In genomic region chr17:63740464-63741181, GRCh38 we compare ENCODE assay signal across 7 cellular contexts. TPM values are rescaled to one million over a fixed set of nuclear protein-coding genes. Genes with fewer than 3 reads are reported as not detected.
DNase-seq lines count a peak whose midpoint lies in the region; FAIRE-seq lines count a peak whose summit lies in the region.

No MANE protein-coding gene starts in this region.

- peak overlapping the region; percentile 87 for H3K9ac ChIP-seq in HUES48 (ENCODE audit: low read depth, low read length)
- peak overlapping the region; percentile 85 for H3K9ac ChIP-seq in iPS-18a (ENCODE audit: low read length)

- no peaks in the 10 kb centered on the region for H3K27me3 ChIP-seq in HUES48 (ENCODE audit: control insufficient read depth, insufficient read depth, low read length)
- no peaks in the 10 kb centered on the region for H3K27me3 ChIP-seq in iPS-18a (ENCODE audit: control insufficient read depth, insufficient read depth, low read length)
- no peaks in the 10 kb centered on the region for H3K27me3 ChIP-seq in small intestine (ENCODE audit: control insufficient read depth in 2 of 2, insufficient read depth in 2 of 2, low read length in 2 of 2)

- H3K36me3 ChIP-seq in HUES48 (ENCODE audit: control insufficient read depth, insufficient read depth, low read length) = peaks cover 4% of the 10 kb centered on the region
- H3K36me3 ChIP-seq in iPS-18a (ENCODE audit: control insufficient read depth, low read depth, low read length) = peaks cover 3% of the 10 kb centered on the region
- peaks cover under 1 to 2% of the 10 kb centered on the region in 2 donors for H3K36me3 ChIP-seq in small intestine (ENCODE audit: control insufficient read depth in 2 of 2, insufficient read depth in 2 of 2, low read length in 2 of 2)

- FAIRE-seq in small intestine (lab: Jason Lieb, UNC) = no peak

- H3K9me3 ChIP-seq in HUES48 (ENCODE audit: control insufficient read depth, insufficient read depth, low read length) (no peaks in the 10 kb centered on the region), iPS-18a (ENCODE audit: control insufficient read depth, low read depth, low read length) (no peaks in the 10 kb centered on the region), small intestine (ENCODE audit: control insufficient read depth, low read depth) (no peaks in the 10 kb centered on the region)

- H3K4me1 ChIP-seq in HUES48 (ENCODE audit: control insufficient read depth, insufficient read depth, low read length) (peaks cover 11% of the 10 kb centered on the region; the same call in 1 of the 2 replicates), iPS-18a (ENCODE audit: control insufficient read depth, low read depth, low read length) (peaks cover 7% of the 10 kb centered on the region), small intestine (ENCODE audit: control insufficient read depth in 2 of 2, insufficient read depth in 1 of 2, low read depth in 1 of 2, low read length in 1 of 2) (peaks cover 0 to 3% of the 10 kb centered on the region in 2 donors)

- peak; percentile 34 for DNase-seq in G401 (ENCODE audit: low spot score)
- DNase-seq in small intestine = peak; percentile 56
- DNase-seq in cerebellar nuclear complex (lab: John Stamatoyannopoulos, UW) = no peak
- no peak for DNase-seq in stimulated activated CD4-positive, alpha-beta T cell treated with anti-CD3 and anti-CD28 coated beads, Interleukin-2, amount 100 ng/mL, for 24 hours

- in situ Hi-C loops in G401 (cut with HindIII; ENCODE audit: low sequenced_read_pairs) = no loop called here

- H3K4me3 ChIP-seq in HUES48 (ENCODE audit: low read depth, low read length) = peak overlapping the region; percentile 93
- peak overlapping the region; percentile 65 for H3K4me3 ChIP-seq in iPS-18a (ENCODE audit: low read length)
- H3K4me3 ChIP-seq in small intestine (ENCODE audit: low read depth in 1 of 2, low read length in 2 of 2) = peak overlapping the region; percentile 73 to 95

- H3K27ac ChIP-seq in HUES48 (ENCODE audit: low read depth, low read length) (peak overlapping the region; percentile 97), adipose tissue (ENCODE audit: low read depth, low read length) (peak overlapping the region; percentile 30), iPS-18a (ENCODE audit: low read length) (peak overlapping the region; percentile 3), small intestine (ENCODE audit: low read depth in 1 of 2, low read length in 1 of 2) (peak overlapping the region; percentile 95 to 96)

- WGBS in adipose tissue, 3 donors = 25 to 39% (median 35%) methylated on average over 12 of the region's 12 CpGs
- WGBS in small intestine, 3 donors = 13 to 26% (median 15%) methylated on average over 12 of the region's 12 CpGs

RNA-seq across cellular contexts. Expression of gene STRADA, which starts 1.0 kb away (rescaled TPM):
- 15.3 and 26.8 TPM in 2 replicates for total RNA-seq in G401 (2014; rRNA removed; shearing (Covaris generic))
- polyA plus RNA-seq in adipose tissue (10 to 100 TPM; 10.7 to 17.5 (median 16.6) TPM), small intestine (10 to 100 TPM in 2 of 3 donors, 1 to 10 TPM in 1; 8.1 to 15.0 (median 11.5) TPM)

RNA-seq across cellular contexts. Expression of gene CCDC47, which starts 32.8 kb away (rescaled TPM):
- 32.4 and 52.8 TPM in 2 replicates for total RNA-seq in G401 (2014; rRNA removed; shearing (Covaris generic))
- polyA plus RNA-seq in adipose tissue = 10 to 100 TPM; 24.0 to 67.4 (median 35.6) TPM
- polyA plus RNA-seq in small intestine = 10 to 100 TPM; 19.5 to 87.0 (median 33.2) TPM

RNA-seq across cellular contexts. Expression of gene DDX42, which starts 33.3 kb away (rescaled TPM):
- 28.1 and 52.8 TPM in 2 replicates for total RNA-seq in G401 (2014; rRNA removed; shearing (Covaris generic))
- polyA plus RNA-seq in adipose tissue (10 to 100 TPM; 63.1 to 93.2 (median 71.4) TPM), small intestine (10 to 100 TPM; 43.5 to 52.2 (median 51.0) TPM)

RNA-seq across cellular contexts. Expression of gene LIMD2, which starts 40.7 kb away (rescaled TPM):
- 51.6 and 72.5 TPM in 2 replicates for total RNA-seq in G401 (2014; rRNA removed; shearing (Covaris generic))
- polyA plus RNA-seq in adipose tissue = 10 to 100 TPM; 10.4 to 18.8 (median 14.2) TPM
- 10 to 100 TPM in 2 of 3 donors, 1 to 10 TPM in 1; 2.0 to 14.7 (median 11.6) TPM for polyA plus RNA-seq in small intestine

Comparison
In these comparisons a context has a peak if more than half of its experiments do, and no peak if none do; other contexts are left out.
1. DNase-seq: peak in G401 (single experiment) and small intestine (single experiment); none in cerebellar nuclear complex (0 of 2) and stimulated activated CD4-positive, alpha-beta T cell treated with anti-CD3 and anti-CD28 coated beads, Interleukin-2, amount 100 ng/mL, for 24 hours (0 of 2).
2. H3K27ac ChIP-seq: peak in every context shown above with its lines; median percentile 97 in HUES48; 96 in small intestine; 30 in adipose tissue; 3 in iPS-18a.
3. Peak in every context shown above with its lines, with median percentiles within 50 percentile points of each other: H3K4me3 ChIP-seq.